25 cellular contexts compared by ENCODE assay signal in genomic region chr18:74775239-74775638, GRCh38.
A peak's percentile ranks its signal among the peaks of the same experiment; 100 is the strongest.
DNase-seq lines count a peak whose midpoint lies in the region; ATAC-seq lines count a peak whose summit lies in the region.
"Had no signal": no experiment of that assay in that cellular context is flagged by ENCODE, and none has a peak within 500 bp of the region (broad histone marks: within the 10 kb centered on the region; RNA-seq: fewer than 3 reads in every experiment).

No MANE protein-coding gene starts in this region.

- DNase-seq in EL (peak; percentile 61), RKO (ENCODE audit: low spot score) (peak; percentile 13), dedifferentiated amniotic fluid mesenchymal stem cell (ENCODE audit: extremely low spot score) (peak; percentile 49), non-pigmented ciliary epithelial cell (ENCODE audit: low read depth) (peak; percentile 60), immature natural killer cell (no peak)
- DNase-seq in activated naive CD4-positive, alpha-beta T cell treated with Interleukin-2 at 50 U/mL for 16 hours, result no peak
- DNase-seq in stimulated activated CD4-positive, alpha-beta T cell treated with anti-CD3 and anti-CD28 coated beads, Interleukin-4, amount 100 ng/mL, for 1 hour, result no peak
- DNase-seq: activated B cell treated with CpG ODN at 0.5 μM for 24 hours; activated CD4-positive, alpha-beta memory T cell treated with anti-CD3 and anti-CD28 coated beads, Interleukin-2, amount 10 ng/mL, durations not matched to agents 7 days and 5 days; activated naive CD4-positive, alpha-beta T cell treated with anti-CD3 and anti-CD28 coated beads, Interleukin-2, amount 50 U/mL, for 16 hours; activated T-cell treated with anti-CD3 and anti-CD28 coated beads, Interleukin-2, amount 50 U/mL, for 24 hours; Calu3; glutamatergic neuron; GOT3; Karpas-422; left ventricle myocardium inferior; NCI-H1105 treated with DMSO at 0.1 percent for 48 hours; NCI-H69; occipital lobe; right cardiac atrium; SIG-M5; stimulated activated naive CD4-positive, alpha-beta T cell treated with Interleukin-2 at 50 U/mL for 16 hours; transverse colon had no signal

- H3K36me3 Mint-ChIP-seq in immature natural killer cell, result no peaks in the 10 kb centered on the region

- ATAC-seq in GM19035 (IDR thresholded peaks at IDR 0.05; ENCODE audit: unreplicated experiment), result no peak
- ATAC-seq: right cardiac atrium had no signal

- H3K27me3 Mint-ChIP-seq in immature natural killer cell (ENCODE audit: low read depth in 3 of 3), result no peaks in the 10 kb centered on the region
- H3K27me3 Mint-ChIP-seq: activated B cell treated with CpG ODN at 0.5 μM for 24 hours; activated CD4-positive, alpha-beta memory T cell treated with anti-CD3 and anti-CD28 coated beads, Interleukin-2, amount 10 ng/mL, durations not matched to agents 7 days and 5 days; activated T-cell treated with anti-CD3 and anti-CD28 coated beads, Interleukin-2, amount 50 U/mL, for 24 hours had no signal

- H3K4me1 Mint-ChIP-seq in immature natural killer cell, result peaks cover 0 to 4% of the 10 kb centered on the region in 2 donors
- H3K4me1 Mint-ChIP-seq: activated CD4-positive, alpha-beta memory T cell treated with anti-CD3 and anti-CD28 coated beads, Interleukin-2, amount 10 ng/mL, durations not matched to agents 7 days and 5 days had no signal

- peak overlapping the region in 1 of 6 donors; percentile 17 for H3K27ac Mint-ChIP-seq in immature natural killer cell
- H3K27ac Mint-ChIP-seq: activated B cell treated with CpG ODN at 0.5 μM for 24 hours; activated CD4-positive, alpha-beta memory T cell treated with anti-CD3 and anti-CD28 coated beads, Interleukin-2, amount 10 ng/mL, durations not matched to agents 7 days and 5 days; activated T-cell treated with anti-CD3 and anti-CD28 coated beads, Interleukin-2, amount 50 U/mL, for 24 hours; T-helper 1 cell treated with Interleukin-12 subunit alpha and Interleukin-12 subunit beta and Interleukin-4 antibody, amounts not matched to agents 30 μg/mL and 1 μg/mL, for 36 hours had no signal

- no peaks in the 10 kb centered on the region for H3K9me3 Mint-ChIP-seq in immature natural killer cell
- H3K9me3 Mint-ChIP-seq: activated B cell treated with CpG ODN at 0.5 μM for 24 hours; activated CD4-positive, alpha-beta memory T cell treated with anti-CD3 and anti-CD28 coated beads, Interleukin-2, amount 10 ng/mL, durations not matched to agents 7 days and 5 days; activated T-cell treated with anti-CD3 and anti-CD28 coated beads, Interleukin-2, amount 50 U/mL, for 24 hours; T-helper 1 cell treated with Interleukin-12 subunit alpha and Interleukin-12 subunit beta and Interleukin-4 antibody, amounts not matched to agents 30 μg/mL and 1 μg/mL, for 36 hours had no signal

- H3K4me3 Mint-ChIP-seq in immature natural killer cell, result no peak overlapping the region
- H3K4me3 Mint-ChIP-seq: activated B cell treated with CpG ODN at 0.5 μM for 24 hours; activated CD4-positive, alpha-beta memory T cell treated with anti-CD3 and anti-CD28 coated beads, Interleukin-2, amount 10 ng/mL, durations not matched to agents 7 days and 5 days; activated T-cell treated with anti-CD3 and anti-CD28 coated beads, Interleukin-2, amount 50 U/mL, for 24 hours; T-helper 1 cell treated with Interleukin-12 subunit alpha and Interleukin-12 subunit beta and Interleukin-4 antibody, amounts not matched to agents 30 μg/mL and 1 μg/mL, for 36 hours had no signal

Comparison
In these comparisons a context has a peak if more than half of its experiments do, and no peak if none do; other contexts are left out.
1. DNase-seq: peak in EL (single experiment), RKO (single experiment), dedifferentiated amniotic fluid mesenchymal stem cell (single experiment) and non-pigmented ciliary epithelial cell (single experiment); none in immature natural killer cell (0 of 3), activated naive CD4-positive, alpha-beta T cell treated with Interleukin-2 at 50 U/mL for 16 hours (single experiment) and stimulated activated CD4-positive, alpha-beta T cell treated with anti-CD3 and anti-CD28 coated beads, Interleukin-4, amount 100 ng/mL, for 1 hour (single experiment).